In the genomic region with DNA sequence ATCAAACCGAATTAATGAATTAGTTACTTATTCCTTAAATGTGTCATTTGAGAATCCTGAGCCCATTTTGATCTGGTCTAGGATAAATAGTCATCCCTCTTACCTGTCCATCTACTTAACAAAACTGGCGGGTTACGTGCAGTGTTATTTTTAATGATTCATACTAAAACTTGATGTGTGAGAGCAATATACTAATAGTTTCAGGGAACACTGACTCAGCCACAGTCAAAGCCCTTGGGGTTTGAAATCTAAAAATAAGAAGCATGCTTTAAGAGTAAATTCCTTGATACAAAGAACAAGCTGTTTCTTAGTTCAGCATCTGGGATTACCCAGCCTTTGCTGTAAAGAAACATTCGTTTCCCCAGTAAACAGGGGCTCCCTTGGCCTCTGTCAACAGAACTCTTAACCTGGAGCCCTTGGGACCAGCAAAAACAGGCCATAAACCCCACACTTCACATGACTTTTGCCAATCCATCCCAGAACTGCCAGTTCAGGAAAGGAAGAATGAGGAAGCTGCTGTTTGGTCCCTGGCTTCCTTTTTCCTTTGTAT, we compare ENCODE assay signal across 8 cellular contexts.
DNase-seq lines count a peak whose midpoint lies in the region; ATAC-seq and TF ChIP-seq lines count a peak whose summit lies in the region.

No MANE protein-coding gene starts in this region.

- no peaks in the 10 kb centered on the region for H3K9me3 ChIP-seq in MG63

- peak; percentile 2 for DNase-seq in MG63
- DNase-seq in foreskin keratinocyte: peak; percentile 91 to 97
- no peak for DNase-seq in medulla oblongata (ENCODE audit: extremely low spot score)
- DNase-seq in posterior cingulate gyrus: no peak
- DNase-seq in GOT3 (lab: John Stamatoyannopoulos, UW): no peak

- H3K27ac ChIP-seq in 22Rv1 (peak overlapping the region; percentile 53), foreskin keratinocyte (peak overlapping the region; percentile 99)

- peak; percentile 57 for ATAC-seq in GM19395 (IDR thresholded peaks at IDR 0.05; ENCODE audit: unreplicated experiment)
- peak; percentile 86 for ATAC-seq in foreskin keratinocyte
- no peak for ATAC-seq in GM19467 (IDR thresholded peaks at IDR 0.05; ENCODE audit: unreplicated experiment)

- no peaks in the 10 kb centered on the region for H3K27me3 ChIP-seq in MG63
- H3K27me3 ChIP-seq in foreskin keratinocyte: no peaks in the 10 kb centered on the region

- peaks cover 32% of the 10 kb centered on the region for H3K4me1 ChIP-seq in foreskin keratinocyte

- H3K4me3 ChIP-seq in MG63: no peak overlapping the region

- H3K36me3 ChIP-seq in MG63: no peaks in the 10 kb centered on the region

- TF ChIP-seq CTCF in 22Rv1 (IDR thresholded peaks at IDR 0.05): no peak
- no peak for TF ChIP-seq CTCF in foreskin keratinocyte (conservative IDR thresholded peaks at IDR 0.05)

- intact Hi-C loops in posterior cingulate gyrus (cut with DNase I): no loop called here

Comparison
In these comparisons a context has a peak if more than half of its experiments do, and no peak if none do; other contexts are left out.
1. DNase-seq: peak in MG63 (single experiment) and foreskin keratinocyte (2 of 2); none in medulla oblongata (single experiment), posterior cingulate gyrus (0 of 10) and GOT3 (single experiment).